Comparison of ENCODE assay signal across 8 cellular contexts in the genomic region with DNA sequence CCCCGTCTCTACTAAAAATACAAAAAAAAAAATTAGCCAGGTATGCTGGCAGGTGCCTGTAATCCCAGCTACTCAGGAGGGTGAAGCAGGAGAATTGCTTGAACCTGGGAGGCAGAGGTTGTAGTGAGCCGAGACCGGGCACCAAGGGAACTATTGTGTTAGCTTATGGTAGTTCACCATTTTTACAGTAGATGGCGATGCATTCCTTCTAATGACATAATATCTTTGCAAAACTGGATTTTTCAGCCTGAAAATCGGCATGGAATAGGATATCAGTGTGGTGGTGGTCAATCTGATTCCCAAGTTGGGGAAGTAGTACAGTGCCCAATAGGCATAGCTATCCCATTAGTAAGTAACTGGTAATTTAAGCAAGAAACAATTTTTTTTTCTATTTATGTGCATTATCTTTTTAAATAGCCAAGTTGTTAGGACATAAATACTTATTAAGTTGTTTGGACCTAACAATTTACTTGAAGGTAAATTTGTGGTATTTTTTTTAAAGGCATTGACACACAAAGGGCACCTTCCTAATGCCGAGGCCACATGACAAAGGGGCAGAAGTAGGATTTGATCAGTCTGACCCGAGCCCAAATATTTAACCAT. TPM values are rescaled to one million over a fixed set of nuclear protein-coding genes. Genes with fewer than 3 reads are reported as not detected.
DNase-seq lines count a peak whose midpoint lies in the region; ATAC-seq and TF ChIP-seq lines count a peak whose summit lies in the region.

No MANE protein-coding gene starts in this region.

- no peak overlapping the region for H3K27ac Mint-ChIP-seq in neural progenitor cell

- H3K79me2 ChIP-seq in SK-N-SH (ENCODE audit: insufficient read depth) (no peaks in the 10 kb centered on the region), fibroblast of lung (ENCODE audit: control insufficient read depth, insufficient read depth, low read length) (no peaks in the 10 kb centered on the region), neural progenitor cell (ENCODE audit: low read depth) (no peaks in the 10 kb centered on the region)

- DNase-seq in AG08395 (ENCODE audit: low spot score) = peak; percentile 66
- DNase-seq in ELF-1 (ENCODE audit: low read depth, low spot score) = peak; percentile 48
- DNase-seq in MV-4-11 (lab: John Stamatoyannopoulos, UW) = peak; percentile 46
- DNase-seq in SK-N-SH = peak; percentile 65
- DNase-seq in fibroblast of lung (ENCODE audit: low read depth in 2 of 2) = peak; percentile 42 to 73
- DNase-seq in neural progenitor cell (ENCODE audit: low spot score) = peak; percentile 78
- no peak for DNase-seq in effector memory CD4-positive, alpha-beta T cell

- TF ChIP-seq RAD21 in SK-N-SH (IDR thresholded peaks at IDR 0.05; ENCODE audit: low read length) = peak; percentile 91

- H3K4me3 Mint-ChIP-seq in neural progenitor cell = no peak overlapping the region

- H3K4me3 ChIP-seq in SK-N-SH (ENCODE audit: low read depth in 2 of 2, low read length in 1 of 2) (no peak overlapping the region; a peak in 1 of 4 replicates), fibroblast of lung (replicated peaks in 1 of 4; ENCODE audit: control extremely low read depth in 1 of 4, insufficient read depth in 1 of 4, low read depth in 3 of 4, low read length in 4 of 4) (no peak overlapping the region), neural progenitor cell (no peak overlapping the region)
- no peak overlapping the region for H3K4me3 ChIP-seq in effector memory CD4-positive, alpha-beta T cell (ENCODE audit: insufficient read depth, low read depth, low read length, poor library complexity, severe bottlenecking)

- H3K4me2 ChIP-seq in SK-N-SH (no peak overlapping the region), fibroblast of lung (ENCODE audit: extremely low read depth, insufficient read depth, low read length) (no peak overlapping the region), neural progenitor cell (no peak overlapping the region)

- H3K9me3 Mint-ChIP-seq in neural progenitor cell = no peaks in the 10 kb centered on the region

- POLR2A ChIA-PET in SK-N-SH (lab: Yijun Ruan, JAX) = interaction anchor here (0.6 to 2.1 kb wide), 6 partner anchors 28 to 244 kb away, joined by 3 to 7 read pairs (median 4); partner anchors contain the start of gene HILPDA

- no peaks in the 10 kb centered on the region for H3K9me3 ChIP-seq in SK-N-SH
- H3K9me3 ChIP-seq in fibroblast of lung (ENCODE audit: control insufficient read depth, insufficient read depth, low read depth, low read length) = no peaks in the 10 kb centered on the region
- no peaks in the 10 kb centered on the region for H3K9me3 ChIP-seq in neural progenitor cell (ENCODE audit: low read depth)
- H3K9me3 ChIP-seq in effector memory CD4-positive, alpha-beta T cell (ENCODE audit: control insufficient read depth, low read length) = no peaks in the 10 kb centered on the region

- H3K36me3 ChIP-seq in SK-N-SH (replicated peaks in 1 of 2; ENCODE audit: control insufficient read depth in 1 of 2, insufficient read depth in 2 of 2, low read length in 1 of 2) (no peaks in the 10 kb centered on the region), fibroblast of lung (ENCODE audit: control insufficient read depth, insufficient read depth, low read length) (no peaks in the 10 kb centered on the region), neural progenitor cell (no peaks in the 10 kb centered on the region)
- no peaks in the 10 kb centered on the region for H3K36me3 ChIP-seq in effector memory CD4-positive, alpha-beta T cell (ENCODE audit: control insufficient read depth, insufficient read depth, low read length)

- H4K20me1 ChIP-seq in SK-N-SH (ENCODE audit: insufficient read depth) (no peaks in the 10 kb centered on the region), fibroblast of lung (ENCODE audit: control insufficient read depth, extremely low read depth, insufficient read depth, low read length) (no peaks in the 10 kb centered on the region), neural progenitor cell (ENCODE audit: low read depth) (no peaks in the 10 kb centered on the region)

- no peak for TF ChIP-seq EP300 in SK-N-SH (IDR thresholded peaks at IDR 0.05; ENCODE audit: borderline replicate concordance in 1 of 2, low read depth in 1 of 2, low read length in 1 of 2)

- CTCF ChIA-PET in SK-N-SH (lab: Yijun Ruan, JAX) = interaction anchor here (0.6 to 44.5 kb wide), 43 partner anchors 12 to 1473 kb away, joined by 3 to 1901 read pairs (median 4); partner anchors contain the start of genes ATP6V1F, HILPDA, IMPDH1 and METTL2B

- H3K27me3 ChIP-seq in SK-N-SH (ENCODE audit: insufficient read depth) = no peaks in the 10 kb centered on the region
- H3K27me3 ChIP-seq in fibroblast of lung (ENCODE audit: control insufficient read depth, insufficient read depth, low read length) = no peaks in the 10 kb centered on the region
- no peaks in the 10 kb centered on the region for H3K27me3 ChIP-seq in neural progenitor cell
- no peaks in the 10 kb centered on the region for H3K27me3 ChIP-seq in effector memory CD4-positive, alpha-beta T cell (replicated peaks; ENCODE audit: control insufficient read depth, insufficient read depth, low read length, poor library complexity, severe bottlenecking)

- H2AFZ ChIP-seq in SK-N-SH (ENCODE audit: low read depth) = no peak overlapping the region
- no peak overlapping the region for H2AFZ ChIP-seq in fibroblast of lung (ENCODE audit: low read length)
- no peak overlapping the region for H2AFZ ChIP-seq in neural progenitor cell (replicated peaks)

- H3F3A ChIP-seq in SK-N-SH (replicated peaks; ENCODE audit: insufficient read depth) (no peaks in the 10 kb centered on the region), neural progenitor cell (ENCODE audit: low read depth) (peaks cover 11% of the 10 kb centered on the region)

- H3K9ac ChIP-seq in SK-N-SH (no peak overlapping the region), fibroblast of lung (ENCODE audit: insufficient read depth, low read length) (no peak overlapping the region), neural progenitor cell (no peak overlapping the region)

- peaks cover 13% of the 10 kb centered on the region for H3K27me3 Mint-ChIP-seq in neural progenitor cell (ENCODE audit: insufficient read depth, low read depth)

- H3K36me3 Mint-ChIP-seq in neural progenitor cell = no peaks in the 10 kb centered on the region

- TF ChIP-seq CTCF in SK-N-SH (IDR thresholded peaks at IDR 0.05) = peak; percentile 95
- TF ChIP-seq CTCF in fibroblast of lung (conservative IDR thresholded peaks at IDR 0.05 in 1 of 2, IDR thresholded peaks at IDR 0.05 in 1 of 2; ENCODE audit: low read depth in 1 of 2, low read length in 2 of 2) = peak; percentile 54 to 62
- TF ChIP-seq CTCF in neural progenitor cell (IDR thresholded peaks at IDR 0.05) = peak; percentile 80

- H3K4me1 ChIP-seq in SK-N-SH (ENCODE audit: control insufficient read depth in 1 of 2, insufficient read depth in 2 of 2, low read depth in 1 of 2, low read length in 1 of 2) (peaks cover 0 to 3% of the 10 kb centered on the region in 2 experiments; a peak in 1 of 4 replicates), fibroblast of lung (ENCODE audit: control insufficient read depth, extremely low read depth, insufficient read depth, low read length) (no peaks in the 10 kb centered on the region), neural progenitor cell (peaks cover 11% of the 10 kb centered on the region)
- no peaks in the 10 kb centered on the region for H3K4me1 ChIP-seq in effector memory CD4-positive, alpha-beta T cell (ENCODE audit: control insufficient read depth, insufficient read depth, low read length, poor library complexity, severe bottlenecking)

- H3K27ac ChIP-seq in SK-N-SH (ENCODE audit: low read depth in 2 of 2, low read length in 1 of 2) = no peak overlapping the region
- no peak overlapping the region for H3K27ac ChIP-seq in fibroblast of lung (ENCODE audit: insufficient read depth, low read length)
- no peak overlapping the region for H3K27ac ChIP-seq in neural progenitor cell
- H3K27ac ChIP-seq in effector memory CD4-positive, alpha-beta T cell (ENCODE audit: insufficient read depth, low read length, poor library complexity, severe bottlenecking) = no peak overlapping the region

- no peaks in the 10 kb centered on the region for H3K9me2 ChIP-seq in SK-N-SH

- ATAC-seq in HG02938 (IDR thresholded peaks at IDR 0.05; ENCODE audit: unreplicated experiment) = no peak

- H3K4me1 Mint-ChIP-seq in neural progenitor cell = peaks cover 10% of the 10 kb centered on the region

- WGBS in SK-N-SH (ENCODE audit: low lambda C conversion rate) = 18% methylated on average over 7 of the region's 7 CpGs

TF ChIP-seq in SK-N-SH, 30 proteins besides CTCF, POLR2A, EP300 and RAD21:
- TF ChIP-seq CHD2 (IDR thresholded peaks at IDR 0.05; ENCODE audit: low read length, partially characterized antibody) = peak; percentile 23
- TF ChIP-seq SMC3 (IDR thresholded peaks at IDR 0.05; ENCODE audit: low read depth, low read length) = peak; percentile 82
- TF ChIP-seq EZH2phosphoT487 (IDR thresholded peaks at IDR 0.05; ENCODE audit: borderline replicate concordance, low read depth) = no peak

RNA-seq across cellular contexts. Expression of gene IMPDH1, which starts 17.6 kb away (rescaled TPM):
- polyA plus RNA-seq in SK-N-SH (2012; rRNA removed) (80.4 and 82.0 TPM in 2 replicates), fibroblast of lung (30.2 and 36.1 TPM in 2 replicates)
- polyA plus RNA-seq in SK-N-SH (2012; cell fraction: cytosol; rRNA removed) = 32.4 and 59.8 TPM in 2 replicates
- polyA plus RNA-seq in SK-N-SH (2012; cell fraction: nucleus; rRNA removed) = 120 and 129 TPM in 2 replicates
- total RNA-seq in fibroblast of lung (42.9 and 56.5 TPM in 2 replicates), neural progenitor cell (ENCODE audit: low replicate concordance) (17.0 and 30.8 TPM in 2 replicates)
- polyA plus RNA-seq in fibroblast of lung (2012) = 49.6 and 69.8 TPM in 2 replicates
- polyA minus RNA-seq in fibroblast of lung (ENCODE audit: low replicate concordance) = 165 and 208 TPM in 2 replicates

RNA-seq across cellular contexts. Expression of gene HILPDA, which starts 28.3 kb away (rescaled TPM):
- polyA plus RNA-seq in SK-N-SH (2012; rRNA removed) (24.0 and 29.1 TPM in 2 replicates), fibroblast of lung (14.8 and 20.1 TPM in 2 replicates)
- polyA plus RNA-seq in SK-N-SH (2012; cell fraction: cytosol; rRNA removed) = 20.5 and 25.9 TPM in 2 replicates
- 31.2 and 40.6 TPM in 2 replicates for polyA plus RNA-seq in SK-N-SH (2012; cell fraction: nucleus; rRNA removed)
- total RNA-seq in fibroblast of lung (17.7 and 30.8 TPM in 2 replicates), neural progenitor cell (ENCODE audit: low replicate concordance) (53.9 and 70.1 TPM in 2 replicates)
- 8.7 and 12.0 TPM in 2 replicates for polyA plus RNA-seq in fibroblast of lung (2012)
- polyA minus RNA-seq in fibroblast of lung (ENCODE audit: low replicate concordance) = 16.8 and 40.7 TPM in 2 replicates

RNA-seq across cellular contexts. Expression of gene METTL2B, which starts 49.2 kb away (rescaled TPM):
- polyA plus RNA-seq in SK-N-SH (2012; rRNA removed) (22.5 and 27.8 TPM in 2 replicates), fibroblast of lung (25.5 and 28.8 TPM in 2 replicates)
- 27.0 and 27.7 TPM in 2 replicates for polyA plus RNA-seq in SK-N-SH (2012; cell fraction: cytosol; rRNA removed)
- polyA plus RNA-seq in SK-N-SH (2012; cell fraction: nucleus; rRNA removed) = 22.5 and 39.9 TPM in 2 replicates
- total RNA-seq in fibroblast of lung (25.4 and 30.9 TPM in 2 replicates), neural progenitor cell (ENCODE audit: low replicate concordance) (43.1 and 50.1 TPM in 2 replicates)
- 19.9 and 20.9 TPM in 2 replicates for polyA plus RNA-seq in fibroblast of lung (2012)
- 5.9 and 37.5 TPM in 2 replicates for polyA minus RNA-seq in fibroblast of lung (ENCODE audit: low replicate concordance)

Comparison
In these comparisons a context has a peak if more than half of its experiments do, and no peak if none do; other contexts are left out.
1. DNase-seq: peak in AG08395 (single experiment), ELF-1 (single experiment), MV-4-11 (single experiment), SK-N-SH (single experiment), fibroblast of lung (2 of 2) and neural progenitor cell (single experiment); none in effector memory CD4-positive, alpha-beta T cell (0 of 3).
2. Peak in every context shown above with its lines, with median percentiles within 50 percentile points of each other: CTCF ChIP-seq.